In genomic region chr6:139029470-139030210, GRCh38 we compare ENCODE assay signal across 8 cellular contexts. TPM values are rescaled to one million over a fixed set of nuclear protein-coding genes. Genes with fewer than 3 reads are reported as not detected.
DNase-seq lines count a peak whose midpoint lies in the region; ATAC-seq, FAIRE-seq and TF ChIP-seq lines count a peak whose summit lies in the region.

No MANE protein-coding gene starts in this region.

- FAIRE-seq in endothelial cell of umbilical vein (lab: Jason Lieb, UNC): peak; percentile 75

- H3K56ac ChIP-seq in H9 (ENCODE audit: insufficient read length, low read depth, low read length): no peak overlapping the region

- peak; percentile 43 for TF ChIP-seq POLR2A in endothelial cell of umbilical vein (IDR thresholded peaks at IDR 0.05; ENCODE audit: low read depth, low read length)

- DNase-seq in SIG-M5 treated with dmso at 0.1 percent for 504 hours (lab: John Stamatoyannopoulos, UW; ENCODE audit: unreplicated experiment) (peak; percentile 56), SIG-M5 (lab: John Stamatoyannopoulos, UW) (no peak), H9 (peak; percentile 45), Kasumi-1 (lab: John Stamatoyannopoulos, UW) (peak; percentile 18 to 38), T-helper 2 cell (peak in 4 of 5 experiments; percentile 5 to 9 (median 9)), endothelial cell of umbilical vein (ENCODE audit: low read depth, low spot score) (peak; percentile 47), mucosa of descending colon (peak; percentile 74 to 86 (median 83)), type B pancreatic cell (ENCODE audit: extremely low spot score, unreplicated experiment) (peak; percentile 71)

- no peak overlapping the region for H2BK20ac ChIP-seq in H9 (ENCODE audit: low read depth, low read length, poor library complexity, severe bottlenecking)

- H3T11ph ChIP-seq in H9 (ENCODE audit: low read length): no peak overlapping the region

- TF ChIP-seq CTCF in H9 (conservative IDR thresholded peaks at IDR 0.05): no peak
- TF ChIP-seq CTCF in endothelial cell of umbilical vein (IDR thresholded peaks at IDR 0.05; ENCODE audit: extremely low read depth in 1 of 2, insufficient read depth in 1 of 2, low read depth in 1 of 2, low read length in 2 of 2): no peak
- TF ChIP-seq CTCF in mucosa of descending colon (IDR thresholded peaks at IDR 0.05): no peak
- TF ChIP-seq CTCF in type B pancreatic cell (conservative IDR thresholded peaks at IDR 0.05): no peak

- H3K4me3 Mint-ChIP-seq in H9: no peak overlapping the region
- no peak overlapping the region for H3K4me3 Mint-ChIP-seq in type B pancreatic cell

- no peak overlapping the region for H4K8ac ChIP-seq in H9 (replicated peaks; ENCODE audit: insufficient read length, low read depth, low read length)

- H3K79me2 ChIP-seq in H9 (ENCODE audit: insufficient read depth, low read length) (peaks cover 22% of the 10 kb centered on the region), endothelial cell of umbilical vein (ENCODE audit: control insufficient read depth, insufficient read depth, low read length) (peaks cover 50% of the 10 kb centered on the region)

- H3K9ac ChIP-seq in H9 (ENCODE audit: extremely low read depth, insufficient read length, low read length) (peak overlapping the region; percentile 87), endothelial cell of umbilical vein (replicated peaks; ENCODE audit: extremely low read depth, insufficient read depth, low read length) (peak overlapping the region; percentile 87)

- intact Hi-C loops in endothelial cell of umbilical vein (cut with micrococcal nuclease): loop anchor here (2.0 kb wide), 2 partner anchors 105 to 335 kb away; partner anchors contain the start of gene HECA
- intact Hi-C loops in mucosa of descending colon (cut with DNase I, micrococcal nuclease): no loop called here

- no peak overlapping the region for H2BK12ac ChIP-seq in H9 (ENCODE audit: insufficient read length, low read depth, low read length)

- peak overlapping the region; percentile 98 for H3K14ac ChIP-seq in H9 (ENCODE audit: insufficient read depth, low read length)

- no peaks in the 10 kb centered on the region for H3K9me3 Mint-ChIP-seq in H9
- H3K9me3 Mint-ChIP-seq in type B pancreatic cell: no peaks in the 10 kb centered on the region

- no peak overlapping the region for H3K27ac ChIP-seq in H9 (ENCODE audit: insufficient read length, low read depth, low read length)
- H3K27ac ChIP-seq in endothelial cell of umbilical vein (ENCODE audit: insufficient read depth, low read depth, low read length): peak overlapping the region; percentile 81

- H3K4me1 ChIP-seq in H9 (ENCODE audit: insufficient read depth, low read length) (peaks cover 13% of the 10 kb centered on the region; the same call in 1 of the 2 replicates), endothelial cell of umbilical vein (ENCODE audit: control insufficient read depth, extremely low read depth, insufficient read depth, low read length) (peaks cover 19% of the 10 kb centered on the region), mucosa of descending colon (ENCODE audit: low read depth) (no peaks in the 10 kb centered on the region)

- H3K79me1 ChIP-seq in H9 (ENCODE audit: insufficient read depth, low read depth, low read length, poor library complexity, severe bottlenecking): no peaks in the 10 kb centered on the region

- no peak overlapping the region for H3K23ac ChIP-seq in H9 (ENCODE audit: insufficient read length, low read depth, low read length)

- H3K18ac ChIP-seq in H9 (ENCODE audit: insufficient read length, low read depth, low read length): peak overlapping the region; percentile 71

- H3K23me2 ChIP-seq in H9 (ENCODE audit: insufficient read length, low read depth, low read length, poor library complexity, severe bottlenecking): peaks cover 15% of the 10 kb centered on the region

- H3K9me3 ChIP-seq in H9 (ENCODE audit: control insufficient read depth, low read depth, low read length): no peaks in the 10 kb centered on the region
- no peaks in the 10 kb centered on the region for H3K9me3 ChIP-seq in endothelial cell of umbilical vein (replicated peaks; ENCODE audit: control insufficient read depth, insufficient read depth, low read length)
- H3K9me3 ChIP-seq in mucosa of descending colon: no peaks in the 10 kb centered on the region

- H3K36me3 ChIP-seq in endothelial cell of umbilical vein (ENCODE audit: control insufficient read depth in 2 of 2, extremely low read depth in 1 of 2, insufficient read depth in 2 of 2, low read length in 2 of 2) (peaks cover 0 to 3% of the 10 kb centered on the region in 2 experiments), mucosa of descending colon (ENCODE audit: low read depth) (no peaks in the 10 kb centered on the region)

- H3K4me3 ChIP-seq in endothelial cell of umbilical vein (replicated peaks in 1 of 3; ENCODE audit: insufficient read depth in 1 of 3, low read depth in 1 of 3, low read length in 3 of 3) (peak overlapping the region; percentile 74 to 94 (median 77)), mucosa of descending colon (peak overlapping the region; percentile 94)

- H2AFZ ChIP-seq in H9 (ENCODE audit: low read length): no peak overlapping the region
- H2AFZ ChIP-seq in endothelial cell of umbilical vein (ENCODE audit: low read depth, low read length): peak overlapping the region; percentile 90

- WGBS in H9 (ENCODE audit: extremely low coverage, insufficient read length, low lambda C conversion rate): no CpG with 5 or more reads among the region's 43 CpGs

- dilution Hi-C loops in endothelial cell of umbilical vein (cut with MboI; ENCODE audit: extremely low pct_ligation_motif_present, low sequenced_read_pairs): no loop called here

- H3K27ac Mint-ChIP-seq in H9 (0 out of 7 replicates have a peak overlapping the region, but pooled peaks of 1 of the 3 experiments have one; percentile 56), type B pancreatic cell (no peak overlapping the region)

- no peak overlapping the region; the same call in 1 of the 2 replicates for H3K4ac ChIP-seq in H9 (ENCODE audit: low read depth, low read length)

- no peak overlapping the region for H2BK5ac ChIP-seq in H9 (ENCODE audit: insufficient read length, low read length)

- H2BK120ac ChIP-seq in H9 (ENCODE audit: low read depth, low read length, poor library complexity, severe bottlenecking): no peak overlapping the region

- no peak overlapping the region; the same call in 1 of the 2 replicates for H2BK15ac ChIP-seq in H9 (ENCODE audit: low read depth, low read length)

- H3K4me1 Mint-ChIP-seq in H9: peaks cover 25 to 28% of the 10 kb centered on the region in 2 experiments
- H3K4me1 Mint-ChIP-seq in type B pancreatic cell (ENCODE audit: unreplicated experiment): peaks cover 21% of the 10 kb centered on the region

- no peaks in the 10 kb centered on the region for H3K9me1 ChIP-seq in endothelial cell of umbilical vein (replicated peaks; ENCODE audit: control insufficient read depth, extremely low read depth, insufficient read depth, low read length)

- POLR2A ChIA-PET in endothelial cell of umbilical vein (lab: Charles Lee): interaction anchor here (1.5 kb wide), 1 partner anchor 59 kb away, joined by 5 read pairs; no protein-coding TSS in a partner anchor

- H4K20me1 ChIP-seq in H9 (ENCODE audit: control insufficient read depth, insufficient read depth, insufficient read length): peaks cover 2% of the 10 kb centered on the region
- H4K20me1 ChIP-seq in endothelial cell of umbilical vein (replicated peaks; ENCODE audit: control insufficient read depth, extremely low read depth, insufficient read depth, low read length): no peaks in the 10 kb centered on the region

- H3K4me2 ChIP-seq in H9 (ENCODE audit: insufficient read depth, insufficient read length, low read length) (peak overlapping the region; percentile 78), endothelial cell of umbilical vein (ENCODE audit: insufficient read depth, low read length) (peak overlapping the region; percentile 93)

- H4K5ac ChIP-seq in H9 (ENCODE audit: insufficient read length, low read depth, low read length): no peak overlapping the region

- ATAC-seq in mucosa of descending colon: peak; percentile 74

- BruUV-seq in endothelial cell of umbilical vein (replicated peaks; lab: Mats Ljungman, UMichigan): no TSS peak

- H3K36me3 Mint-ChIP-seq in H9 (ENCODE audit: insufficient read depth in 1 of 3, low read depth in 3 of 3) (peaks cover 12 to 13% (median 12%) of the 10 kb centered on the region in 3 experiments; a peak in 5 of 7 replicates), type B pancreatic cell (peaks cover 9% of the 10 kb centered on the region)

- CTCF ChIA-PET in endothelial cell of umbilical vein (lab: Charles Lee): interaction anchor here (0.5 to 1.4 kb wide), 4 partner anchors 10 to 357 kb away, joined by 3 read pairs; no protein-coding TSS in a partner anchor

- H2AK5ac ChIP-seq in H9 (ENCODE audit: insufficient read length, low read length): no peak overlapping the region

- H3K27me3 Mint-ChIP-seq in H9 (ENCODE audit: low read depth) (no peaks in the 10 kb centered on the region), type B pancreatic cell (no peaks in the 10 kb centered on the region)

- H4K91ac ChIP-seq in H9 (ENCODE audit: insufficient read length, low read depth, low read length): no peak overlapping the region

- H3K27me3 ChIP-seq in H9 (ENCODE audit: insufficient read depth, low read length) (no peaks in the 10 kb centered on the region), endothelial cell of umbilical vein (ENCODE audit: control insufficient read depth in 2 of 2, insufficient read depth in 2 of 2, low read length in 2 of 2) (no peaks in the 10 kb centered on the region)

RNA-seq across cellular contexts. Expression of gene ABRACL, which starts 1.1 kb away (rescaled TPM):
- total RNA-seq in H9 (2021) (121 and 123 TPM in 2 replicates), endothelial cell of umbilical vein (87.4 and 104 TPM in 2 replicates), mucosa of descending colon (10 to 100 TPM; 36.2 to 98.5 (median 92.3) TPM), type B pancreatic cell (ENCODE audit: low replicate concordance) (47.1 and 88.9 TPM in 2 replicates)
- 36.0 and 54.4 TPM in 2 replicates for polyA plus RNA-seq in endothelial cell of umbilical vein
- 78.8 and 101 TPM in 2 replicates for polyA plus RNA-seq in endothelial cell of umbilical vein (2011; cell fraction: cytosol; rRNA removed)
- polyA plus RNA-seq in endothelial cell of umbilical vein (2011; cell fraction: nucleus; rRNA removed): 32.1 and 33.7 TPM in 2 replicates
- polyA plus RNA-seq in endothelial cell of umbilical vein (2012): 78.2 and 144 TPM in 2 replicates
- 15.5 and 18.3 TPM in 2 replicates for polyA minus RNA-seq in endothelial cell of umbilical vein
- polyA minus RNA-seq in endothelial cell of umbilical vein (2011; cell fraction: cytosol; rRNA and poly(A)+ RNA removed): 3.7 TPM
- polyA minus RNA-seq in endothelial cell of umbilical vein (2011; cell fraction: nucleus; rRNA and poly(A)+ RNA removed): 6.3 and 9.8 TPM in 2 replicates

RNA-seq across cellular contexts. Expression of gene REPS1, which starts 41.6 kb away (rescaled TPM):
- total RNA-seq in H9 (2021) (68.3 and 74.4 TPM in 2 replicates), endothelial cell of umbilical vein (26.3 and 35.0 TPM in 2 replicates), mucosa of descending colon (10 to 100 TPM; 31.4 to 42.4 (median 33.6) TPM), type B pancreatic cell (ENCODE audit: low replicate concordance) (57.0 and 95.8 TPM in 2 replicates)
- 20.6 TPM in 2 replicates for polyA plus RNA-seq in endothelial cell of umbilical vein
- polyA plus RNA-seq in endothelial cell of umbilical vein (2011; cell fraction: cytosol; rRNA removed): 22.4 and 25.0 TPM in 2 replicates
- 42.7 and 49.2 TPM in 2 replicates for polyA plus RNA-seq in endothelial cell of umbilical vein (2011; cell fraction: nucleus; rRNA removed)
- polyA plus RNA-seq in endothelial cell of umbilical vein (2012): 19.1 and 26.8 TPM in 2 replicates
- 26.2 and 33.7 TPM in 2 replicates for polyA minus RNA-seq in endothelial cell of umbilical vein
- 12.3 TPM for polyA minus RNA-seq in endothelial cell of umbilical vein (2011; cell fraction: cytosol; rRNA and poly(A)+ RNA removed)
- polyA minus RNA-seq in endothelial cell of umbilical vein (2011; cell fraction: nucleus; rRNA and poly(A)+ RNA removed): 41.6 and 51.2 TPM in 2 replicates
